ENCODE assay signal across 21 cellular contexts in genomic region chr10:97131702-97132101, GRCh38. TPM values are rescaled to one million over a fixed set of nuclear protein-coding genes. Genes with fewer than 3 reads are reported as not detected.
DNase-seq lines count a peak whose midpoint lies in the region; TF ChIP-seq lines count a peak whose summit lies in the region.
"Had no signal": no experiment of that assay in that cellular context is flagged by ENCODE, and none has a peak within 500 bp of the region (broad histone marks: within the 10 kb centered on the region; RNA-seq: fewer than 3 reads in every experiment).

No MANE protein-coding gene starts in this region.

- TF ChIP-seq CTCF in HFF-Myc (IDR thresholded peaks at IDR 0.05; ENCODE audit: low read depth, low read length, missing control alignments) (no peak), fibroblast of villous mesenchyme (IDR thresholded peaks at IDR 0.05; ENCODE audit: insufficient read depth, low read depth, low read length) (no peak), progenitor cell of endocrine pancreas (IDR thresholded peaks at IDR 0.05; ENCODE audit: unreplicated experiment) (no peak)

- DNase-seq in HFF-Myc (ENCODE audit: extremely low read depth, low read depth) (peak; percentile 32), adipocyte (ENCODE audit: low read depth) (peak; percentile 48), fibroblast of villous mesenchyme (ENCODE audit: low read depth) (peak; percentile 6), progenitor cell of endocrine pancreas (ENCODE audit: low spot score, unreplicated experiment) (no peak), kidney glomerular epithelial cell (lab: John Stamatoyannopoulos, UW) (no peak), SW480 (ENCODE audit: low spot score) (no peak), NCI-H2081 treated with DMSO at 0.1 percent for 48 hours (lab: John Stamatoyannopoulos, UW) (no peak), Karpas-422 (no peak)
- DNase-seq: effector CD8-positive, alpha-beta T cell; esophagus squamous epithelium; immature natural killer cell; MV-4-11; naive B cell; NCI-H2081; stimulated activated CD4-positive, alpha-beta T cell treated with anti-CD3 and anti-CD28 coated beads, Interleukin-4, amount 100 ng/mL, for 24 hours; SW 1271 had no signal

- H3K4me2 ChIP-seq in Karpas-422 (ENCODE audit: low read depth, low read length, poor library complexity, severe bottlenecking), result no peak overlapping the region

- H3K4me3 Mint-ChIP-seq in progenitor cell of endocrine pancreas (ENCODE audit: low read depth), result no peak overlapping the region
- H3K4me3 Mint-ChIP-seq: activated T-helper 17 cell treated with anti-CD3 and anti-CD28 coated beads, Interleukin-2, amount 50 U/mL, for 72 hours; immature natural killer cell; naive B cell had no signal

- H3K4me3 ChIP-seq in HFF-Myc (replicated peaks; ENCODE audit: low read depth, low read length), result no peak overlapping the region
- H3K4me3 ChIP-seq in adipocyte (ENCODE audit: low read length), result no peak overlapping the region
- H3K4me3 ChIP-seq in fibroblast of villous mesenchyme (ENCODE audit: low read depth, low read length), result no peak overlapping the region
- no peak overlapping the region for H3K4me3 ChIP-seq in Karpas-422 (ENCODE audit: low read length)
- H3K4me3 ChIP-seq: esophagus squamous epithelium, skin epidermis had no signal

- no peak overlapping the region for H3K27ac ChIP-seq in Karpas-422 (ENCODE audit: low read length)
- H3K27ac ChIP-seq: C4-2B, esophagus squamous epithelium, RWPE1, skin epidermis had no signal

- no peaks in the 10 kb centered on the region for H3K9me2 ChIP-seq in Karpas-422 (replicated peaks; ENCODE audit: insufficient read depth, low read length)

- H3K9ac ChIP-seq in adipocyte (ENCODE audit: low read length) (no peak overlapping the region), Karpas-422 (ENCODE audit: low read length) (no peak overlapping the region)

- H3K36me3 Mint-ChIP-seq in progenitor cell of endocrine pancreas (ENCODE audit: insufficient read depth), result peaks cover under 1% of the 10 kb centered on the region
- H3K36me3 Mint-ChIP-seq: immature natural killer cell, naive B cell had no signal

- peaks cover 22% of the 10 kb centered on the region for H3K4me1 Mint-ChIP-seq in progenitor cell of endocrine pancreas (ENCODE audit: low read depth)
- H3K4me1 Mint-ChIP-seq: activated T-helper 17 cell treated with anti-CD3 and anti-CD28 coated beads, Interleukin-2, amount 50 U/mL, for 72 hours; immature natural killer cell; naive B cell had no signal

- no peaks in the 10 kb centered on the region for H3K9me3 ChIP-seq in adipocyte (ENCODE audit: control insufficient read depth, low read length)
- no peaks in the 10 kb centered on the region for H3K9me3 ChIP-seq in Karpas-422 (ENCODE audit: low read length)
- H3K9me3 ChIP-seq: esophagus squamous epithelium had no signal

- H3K36me3 ChIP-seq in adipocyte (ENCODE audit: control insufficient read depth, insufficient read depth, low read length, severe bottlenecking) (no peaks in the 10 kb centered on the region), Karpas-422 (ENCODE audit: insufficient read depth, low read length) (no peaks in the 10 kb centered on the region)
- H3K36me3 ChIP-seq: esophagus squamous epithelium had no signal

- no peaks in the 10 kb centered on the region for H3K9me3 Mint-ChIP-seq in progenitor cell of endocrine pancreas (ENCODE audit: low read depth)
- H3K9me3 Mint-ChIP-seq: activated T-helper 17 cell treated with anti-CD3 and anti-CD28 coated beads, Interleukin-2, amount 50 U/mL, for 72 hours; immature natural killer cell; naive B cell had no signal

- H3K27me3 Mint-ChIP-seq in progenitor cell of endocrine pancreas, result no peaks in the 10 kb centered on the region

- H3K4me1 ChIP-seq in adipocyte (ENCODE audit: control insufficient read depth, insufficient read depth, low read length) (no peaks in the 10 kb centered on the region), Karpas-422 (ENCODE audit: low read length) (no peaks in the 10 kb centered on the region)
- H3K4me1 ChIP-seq: esophagus squamous epithelium had no signal

- H2AFZ ChIP-seq in Karpas-422 (ENCODE audit: low read length), result no peak overlapping the region

- peak overlapping the region; percentile 29 for H3K27ac Mint-ChIP-seq in progenitor cell of endocrine pancreas
- H3K27ac Mint-ChIP-seq: activated T-helper 17 cell treated with anti-CD3 and anti-CD28 coated beads, Interleukin-2, amount 50 U/mL, for 72 hours; immature natural killer cell; naive B cell had no signal

- H3K79me2 ChIP-seq in Karpas-422 (ENCODE audit: low read length), result no peaks in the 10 kb centered on the region

- no peaks in the 10 kb centered on the region for H4K20me1 ChIP-seq in Karpas-422 (ENCODE audit: insufficient read depth, low read depth, low read length)

- H3K27me3 ChIP-seq in adipocyte (replicated peaks; ENCODE audit: control insufficient read depth, insufficient read depth, low read length), result peaks cover 64% of the 10 kb centered on the region
- H3K27me3 ChIP-seq in Karpas-422 (ENCODE audit: low read length), result no peaks in the 10 kb centered on the region

RNA-seq across cellular contexts. Expression of gene SLIT1, which starts 54.1 kb away (rescaled TPM):
- total RNA-seq in fibroblast of villous mesenchyme (under 0.01 TPM in 1 of 2 replicates, not detected in the other), progenitor cell of endocrine pancreas (23.8 and 25.5 TPM in 2 replicates)
- total RNA-seq in Karpas-422 (2014; rRNA removed; shearing (Covaris generic); ENCODE audit: low replicate concordance), result 1.0 and 2.2 TPM in 2 replicates
- total RNA-seq: esophagus squamous epithelium, lung microvascular endothelial cell had no signal

Comparison
In these comparisons a context has a peak if more than half of its experiments do, and no peak if none do; other contexts are left out.
1. DNase-seq: peak in HFF-Myc (single experiment), adipocyte (single experiment) and fibroblast of villous mesenchyme (single experiment); none in progenitor cell of endocrine pancreas (single experiment), kidney glomerular epithelial cell (single experiment), SW480 (single experiment), NCI-H2081 treated with DMSO at 0.1 percent for 48 hours (single experiment) and Karpas-422 (single experiment).